In genomic region chr15:82079736-82080135, GRCh38 we compare ENCODE assay signal across 21 cellular contexts. TPM values are rescaled to one million over a fixed set of nuclear protein-coding genes. Genes with fewer than 3 reads are reported as not detected.
DNase-seq lines count a peak whose midpoint lies in the region; ATAC-seq, FAIRE-seq and TF ChIP-seq lines count a peak whose summit lies in the region.
"Had no signal": no experiment of that assay in that cellular context is flagged by ENCODE, and none has a peak within 500 bp of the region (broad histone marks: within the 10 kb centered on the region; RNA-seq: fewer than 3 reads in every experiment).

No MANE protein-coding gene starts in this region.

- H3K36me3 ChIP-seq in K562 (ENCODE audit: control insufficient read depth, insufficient read depth, low read length) (no peaks in the 10 kb centered on the region), mesenchymal stem cell (ENCODE audit: control insufficient read depth in 1 of 2, insufficient read depth in 2 of 2, low read depth in 1 of 2, low read length in 2 of 2) (no peaks in the 10 kb centered on the region), lower lobe of right lung (no peaks in the 10 kb centered on the region)
- H3K36me3 ChIP-seq: HAP-1 had no signal

- H4K20me1 ChIP-seq in K562 (replicated peaks; ENCODE audit: control insufficient read depth, insufficient read depth, low read length) = no peaks in the 10 kb centered on the region

- H2AFZ ChIP-seq in K562 (ENCODE audit: low read depth, low read length) (no peak overlapping the region), mesenchymal stem cell (ENCODE audit: low read depth, low read length) (no peak overlapping the region)

- no peak overlapping the region for H2AK5ac ChIP-seq in mesenchymal stem cell (ENCODE audit: low read length, severe bottlenecking)

- H3K79me2 ChIP-seq in K562 (ENCODE audit: control insufficient read depth, insufficient read depth, low read length) = no peaks in the 10 kb centered on the region

- no peak overlapping the region for H2BK12ac ChIP-seq in mesenchymal stem cell (ENCODE audit: low read length in 2 of 2)

- POLR2A ChIA-PET in K562 (lab: Yijun Ruan, JAX) = interaction anchor here (0.6 to 2.0 kb wide), 4 partner anchors 10 to 51 kb away, joined by 3 to 9 read pairs (median 4); no protein-coding TSS in a partner anchor

- H4K8ac ChIP-seq in mesenchymal stem cell (ENCODE audit: low read length) = no peak overlapping the region

- no peak overlapping the region for H3K4ac ChIP-seq in mesenchymal stem cell (ENCODE audit: low read depth in 1 of 2, low read length in 2 of 2)

- no peak for TF ChIP-seq RAD21 in K562 (CRISPR knock-in tag; conservative IDR thresholded peaks at IDR 0.05 in 1 of 2, IDR thresholded peaks at IDR 0.05 in 1 of 2)

- no TSS peak for BruUV-seq in K562 (replicated peaks; lab: Mats Ljungman, UMichigan)

- H2BK15ac ChIP-seq in mesenchymal stem cell (ENCODE audit: low read depth, poor library complexity, severe bottlenecking) = no peak overlapping the region

- H3K9me3 ChIP-seq in K562 (replicated peaks; ENCODE audit: control insufficient read depth, insufficient read depth, low read depth, low read length) (no peaks in the 10 kb centered on the region), mesenchymal stem cell (ENCODE audit: control insufficient read depth, low read length) (no peaks in the 10 kb centered on the region), lower lobe of right lung (no peaks in the 10 kb centered on the region)
- H3K9me3 ChIP-seq: HAP-1 had no signal

- H3K27ac ChIP-seq in K562 (ENCODE audit: extremely low read depth, low read depth, low read length) = no peak overlapping the region
- no peak overlapping the region for H3K27ac ChIP-seq in mesenchymal stem cell (ENCODE audit: low read length, poor library complexity, severe bottlenecking)
- no peak overlapping the region for H3K27ac ChIP-seq in lower lobe of right lung
- H3K27ac ChIP-seq: RWPE1 had no signal

- TF ChIP-seq POLR2A in K562 (conservative IDR thresholded peaks at IDR 0.05) = no peak

- TF ChIP-seq EP300 in K562 (IDR thresholded peaks at IDR 0.05; ENCODE audit: low read length) = no peak

- H3K27me3 ChIP-seq in K562 (ENCODE audit: control insufficient read depth in 2 of 2, insufficient read depth in 2 of 2, low read length in 2 of 2) (peaks cover 6 to 7% of the 10 kb centered on the region in 2 experiments; a peak in 3 of 5 replicates), mesenchymal stem cell (ENCODE audit: control insufficient read depth in 1 of 2, insufficient read depth in 1 of 2, low read length in 2 of 2) (peaks cover 7 to 26% of the 10 kb centered on the region in 2 experiments), lower lobe of right lung (ENCODE audit: low read depth) (peaks cover 4% of the 10 kb centered on the region)

- no peak overlapping the region for H2BK5ac ChIP-seq in mesenchymal stem cell (ENCODE audit: low read depth, low read length, poor library complexity, severe bottlenecking)

- H3K9me1 ChIP-seq in K562 (ENCODE audit: control insufficient read depth, insufficient read depth, low read length) = no peaks in the 10 kb centered on the region

- no peak overlapping the region for H3K14ac ChIP-seq in mesenchymal stem cell (ENCODE audit: low read length in 2 of 2)

- H3K4me3 ChIP-seq in K562 = no peak overlapping the region
- H3K4me3 ChIP-seq in foreskin fibroblast (ENCODE audit: low read depth in 1 of 2, low read length in 2 of 2) = no peak overlapping the region
- no peak overlapping the region for H3K4me3 ChIP-seq in mesenchymal stem cell (ENCODE audit: insufficient read depth in 1 of 2, low read depth in 1 of 2, low read length in 2 of 2)
- H3K4me3 ChIP-seq in lower lobe of right lung = no peak overlapping the region
- H3K4me3 ChIP-seq: GM12878, HAP-1 had no signal

- CTCF ChIA-PET in K562 (lab: Yijun Ruan, JAX; ENCODE audit: low intra/inter-chr PET ratio) = no interaction called here

- H3K18ac ChIP-seq in mesenchymal stem cell (ENCODE audit: low read depth in 1 of 2, low read length in 2 of 2) = no peak overlapping the region

- in situ Hi-C loops in K562 (cut with MboI) = no loop called here

- no peak overlapping the region for H3K23ac ChIP-seq in mesenchymal stem cell (ENCODE audit: low read length in 2 of 2)

- WGBS in K562 (ENCODE audit: insufficient coverage, low coverage, missing lambda C conversion rate) = 3% methylated on average over 5 of the region's 5 CpGs
- WGBS in mesenchymal stem cell = 74% methylated on average over 5 of the region's 5 CpGs

- H2BK120ac ChIP-seq in mesenchymal stem cell (ENCODE audit: low read depth, low read length) = no peak overlapping the region

- no peak for FAIRE-seq in K562 (lab: Jason Lieb, UNC)
- FAIRE-seq: D721Med, GM12878, HTR-8/SVneo had no signal

- H4K91ac ChIP-seq in mesenchymal stem cell (ENCODE audit: low read length) = no peak overlapping the region

- DNase-seq in GM04503 (ENCODE audit: low read depth) (peak; percentile 32), K562 (ENCODE audit: extremely low read depth in 1 of 4, low spot score in 3 of 4) (no peak), foreskin fibroblast (peak; percentile 26 to 49), GOT3 (lab: John Stamatoyannopoulos, UW) (no peak), mesenchymal stem cell (no peak), lower lobe of right lung (no peak)
- no peak for DNase-seq in stimulated activated naive CD8-positive, alpha-beta T cell treated with anti-CD3 and anti-CD28 coated beads, Interleukin-15, Interleukin-2, amounts not matched to agents 100 U/mL and 50 U/mL, for 24 hours
- DNase-seq: ACHN; DMS53; NCI-H1105 treated with DMSO at 0.1 percent for 48 hours; NCI-H2029 treated with DMSO at 0.1 percent for 48 hours; NCI-H345; NCI-H524; NCI-H774; NK-92 treated with Interleukin-12 subunit alpha and Interleukin-12 subunit beta, amount 100 ng/mL, for 24 hours; SIG-M5 had no signal

- no peaks in the 10 kb centered on the region for H3K79me1 ChIP-seq in mesenchymal stem cell (replicated peaks; ENCODE audit: low read length, poor library complexity, severe bottlenecking)

- TF ChIP-seq CTCF in K562 (IDR thresholded peaks at IDR 0.05 in 2 of 3, conservative IDR thresholded peaks at IDR 0.05 in 1 of 3; ENCODE audit: insufficient read depth in 2 of 3, low read depth in 1 of 3, low read length in 3 of 3) = no peak
- TF ChIP-seq CTCF in foreskin fibroblast (IDR thresholded peaks at IDR 0.05; ENCODE audit: low read depth, low read length) = no peak
- no peak for TF ChIP-seq CTCF in lower lobe of right lung (IDR thresholded peaks at IDR 0.05)

- H3K4me2 ChIP-seq in K562 (ENCODE audit: insufficient read depth, low read length) = no peak overlapping the region
- no peak overlapping the region for H3K4me2 ChIP-seq in mesenchymal stem cell (ENCODE audit: low read length, poor library complexity, severe bottlenecking)

- no peak overlapping the region for H3K9ac ChIP-seq in K562 (ENCODE audit: insufficient read depth in 1 of 2, low read depth in 2 of 2, low read length in 2 of 2)
- no peak overlapping the region for H3K9ac ChIP-seq in mesenchymal stem cell (ENCODE audit: low read length)

- H3K4me1 ChIP-seq in K562 (replicated peaks in 1 of 2; ENCODE audit: control insufficient read depth in 2 of 2, insufficient read depth in 2 of 2, low read length in 2 of 2) (peaks cover 8 to 14% of the 10 kb centered on the region in 2 experiments; a peak in 4 of 5 replicates), mesenchymal stem cell (ENCODE audit: control insufficient read depth, insufficient read depth, low read depth, low read length) (peaks cover 4% of the 10 kb centered on the region), lower lobe of right lung (no peaks in the 10 kb centered on the region)
- H3K4me1 ChIP-seq: HAP-1 had no signal

- no peak for ATAC-seq in K562
- no peak for ATAC-seq in stimulated activated naive CD8-positive, alpha-beta T cell treated with anti-CD3 and anti-CD28 coated beads, Interleukin-15, Interleukin-2, amounts not matched to agents 100 U/mL and 50 U/mL, for 24 hours
- ATAC-seq in lower lobe of right lung = no peak
- ATAC-seq: GM12878 had no signal

- intact Hi-C loops in K562 (cut with micrococcal nuclease) (no loop called here), lower lobe of right lung (cut with DNase I) (no loop called here)

TF ChIP-seq in K562, 482 proteins besides CTCF, POLR2A, EP300 and RAD21:
- TF ChIP-seq ZNF316 (IDR thresholded peaks at IDR 0.05) = peak; percentile 44
- no peak for TF ChIP-seq ARID1B (IDR thresholded peaks at IDR 0.05)

RNA-seq across cellular contexts. Expression of gene MEX3B, which starts 33.9 kb away (rescaled TPM):
- 8.7 and 10.8 TPM in 2 replicates for total RNA-seq in K562 (2011; cell fraction: chromatin; rRNA removed; ENCODE audit: low replicate concordance)
- total RNA-seq in K562 (2011; cell fraction: nucleolus; rRNA removed) = 11.3 and 13.3 TPM in 2 replicates
- total RNA-seq in K562 (2011; cell fraction: nucleoplasm; rRNA removed) = 8.7 TPM in 2 replicates
- total RNA-seq in K562 (2014; rRNA removed) = 7.4 and 7.7 TPM in 2 replicates
- total RNA-seq in K562 (2014; rRNA removed; fragmentation: Illumina TruSeq; extraction: Trizol) = 2.9 and 3.1 TPM in 2 replicates
- total RNA-seq in K562 (2015; rRNA removed; fragmentation: Illumina TruSeq; extraction: Trizol) = 3.6 and 4.2 TPM in 2 replicates
- total RNA-seq in K562 (2021) = 12.0 and 12.8 TPM in 2 replicates
- polyA plus RNA-seq in K562 (2011; rRNA removed) = 7.0 TPM in 2 replicates
- 5.5 and 16.8 TPM in 2 replicates for polyA plus RNA-seq in K562 (2011; cell fraction: cytosol; rRNA removed)
- polyA plus RNA-seq in K562 (2011; cell fraction: nucleus; rRNA removed) = 20.3 and 41.1 TPM in 2 replicates
- polyA plus RNA-seq in K562 (2012) = 4.9 and 6.6 TPM in 2 replicates
- 3.0 and 6.2 TPM in 2 replicates for polyA plus RNA-seq in K562 (2014; fragmentation: Illumina TruSeq; extraction: Trizol)
- 1 to 10 TPM in 1 of 2 experiments, under 1 TPM in 1; 0.94 to 1.1 TPM for polyA plus RNA-seq in K562 (2014; fragmentation: Nextera tagmentation; extraction: Ambion mirVana)
- polyA plus RNA-seq in K562 (2014; rRNA removed) = 6.9 and 8.3 TPM in 2 replicates
- polyA minus RNA-seq in K562 (2011; rRNA and poly(A)+ RNA removed) = 1.9 and 3.3 TPM in 2 replicates
- 9.3 TPM in 2 replicates for polyA minus RNA-seq in K562 (2011; cell fraction: cytosol; rRNA and poly(A)+ RNA removed)
- 11.7 and 12.2 TPM in 2 replicates for polyA minus RNA-seq in K562 (2011; cell fraction: nucleus; rRNA and poly(A)+ RNA removed)
- polyA plus RNA-seq in mesenchymal stem cell (2013, experiment 1 of 2) = 5.3 TPM
- polyA plus RNA-seq in mesenchymal stem cell (2013, experiment 2 of 2) = 6.3 TPM
- total RNA-seq in lower lobe of right lung = 1.8 TPM

Comparison
In these comparisons a context has a peak if more than half of its experiments do, and no peak if none do; other contexts are left out.
1. DNase-seq: peak in GM04503 (single experiment) and foreskin fibroblast (2 of 2); none in K562 (0 of 4), GOT3 (single experiment), mesenchymal stem cell (single experiment), stimulated activated naive CD8-positive, alpha-beta T cell treated with anti-CD3 and anti-CD28 coated beads, Interleukin-15, Interleukin-2, amounts not matched to agents 100 U/mL and 50 U/mL, for 24 hours (single experiment) and lower lobe of right lung (single experiment).